12 cellular contexts compared by ENCODE assay signal in genomic region chr3:32801440-32801839, GRCh38. TPM values are rescaled to one million over a fixed set of nuclear protein-coding genes. Genes with fewer than 3 reads are reported as not detected.
"Had no signal": no experiment of that assay in that cellular context is flagged by ENCODE, and none has a peak within 500 bp of the region (broad histone marks: within the 10 kb centered on the region; RNA-seq: fewer than 3 reads in every experiment).

No MANE protein-coding gene starts in this region.

RNA-seq across cellular contexts. Expression of gene TRIM71, which starts 16.4 kb away (rescaled TPM):
- total RNA-seq: naive thymus-derived CD8-positive, alpha-beta T cell; natural killer cell treated with Interleukin-12 subunit alpha and Interleukin-12 subunit beta and Interleukin-15 and Interleukin-18, amount 100 ng/mL, for 72 hours; osteoblast; osteocyte; posterior vena cava; psoas muscle; pulmonary artery endothelial cell; right atrium auricular region; right cardiac atrium; right lobe of liver; sigmoid colon had no signal
- polyA plus RNA-seq: naive thymus-derived CD4-positive, alpha-beta T cell; naive thymus-derived CD8-positive, alpha-beta T cell; right cardiac atrium; sigmoid colon had no signal
